10 cellular contexts compared by ENCODE assay signal in genomic region chr18:46260016-46260878, GRCh38.
DNase-seq lines count a peak whose midpoint lies in the region; TF ChIP-seq lines count a peak whose summit lies in the region.
"Had no signal": no experiment of that assay in that cellular context is flagged by ENCODE, and none has a peak within 500 bp of the region (broad histone marks: within the 10 kb centered on the region; RNA-seq: fewer than 3 reads in every experiment).

No MANE protein-coding gene starts in this region.

- DNase-seq in AG10803 (ENCODE audit: low read depth): peak; percentile 84
- peak; percentile 95 for DNase-seq in M059J (ENCODE audit: low read depth)
- DNase-seq in epithelial cell of prostate (ENCODE audit: low read depth, low spot score): no peak
- DNase-seq in nephron progenitor cell: no peak
- no peak for DNase-seq in NCI-H1092 (lab: John Stamatoyannopoulos, UW)
- no peak for DNase-seq in spleen
- DNase-seq in NCI-H146 treated with DMSO at 0.1 percent for 48 hours (lab: John Stamatoyannopoulos, UW; ENCODE audit: unreplicated experiment): no peak
- no peak for DNase-seq in adrenal gland
- DNase-seq: activated CD8-positive, alpha-beta memory T cell treated with anti-CD3 and anti-CD28 coated beads for 24 hours; cortex of kidney had no signal

- no peaks in the 10 kb centered on the region for H3K9me3 Mint-ChIP-seq in nephron progenitor cell

- peaks cover 11% of the 10 kb centered on the region for H3K4me1 Mint-ChIP-seq in nephron progenitor cell

- TF ChIP-seq POLR2A in spleen (IDR thresholded peaks at IDR 0.05) (no peak), adrenal gland (IDR thresholded peaks at IDR 0.05) (no peak)

- H3K36me3 ChIP-seq in spleen (peaks cover 0 to 48% (median 23%) of the 10 kb centered on the region in 6 donors), adrenal gland (replicated peaks in 1 of 2) (no peaks in the 10 kb centered on the region)

- H3K27me3 ChIP-seq in spleen (replicated peaks in 1 of 7) (no peaks in the 10 kb centered on the region), adrenal gland (no peaks in the 10 kb centered on the region)

- intact Hi-C loops in spleen (cut with DNase I; ENCODE audit: low total_unique reads): no loop called here
- intact Hi-C loops in adrenal gland (cut with DNase I): no loop called here

- TF ChIP-seq CTCF in AG10803 (conservative IDR thresholded peaks at IDR 0.05; ENCODE audit: low read length) (no peak), nephron progenitor cell (IDR thresholded peaks at IDR 0.05) (no peak), spleen (IDR thresholded peaks at IDR 0.05 in 8 of 11, conservative IDR thresholded peaks at IDR 0.05 in 3 of 11) (no peak), adrenal gland (IDR thresholded peaks at IDR 0.05) (no peak)

- peak overlapping the region; percentile 9 for H3K27ac Mint-ChIP-seq in nephron progenitor cell

- H3K4me1 ChIP-seq in spleen: peaks cover 0 to 29% (median 4%) of the 10 kb centered on the region in 6 donors
- no peaks in the 10 kb centered on the region for H3K4me1 ChIP-seq in adrenal gland (replicated peaks in 1 of 2)

- H3K9me3 ChIP-seq in spleen: no peaks in the 10 kb centered on the region
- no peaks in the 10 kb centered on the region for H3K9me3 ChIP-seq in adrenal gland (replicated peaks in 1 of 3)

- H3K27ac ChIP-seq in epithelial cell of prostate (peak overlapping the region; percentile 76), spleen (no peak overlapping the region), adrenal gland (no peak overlapping the region)

- H3K27me3 Mint-ChIP-seq in nephron progenitor cell (ENCODE audit: low read depth, poor library complexity): peaks cover 3% of the 10 kb centered on the region

- no peak overlapping the region for H3K4me3 Mint-ChIP-seq in nephron progenitor cell

- H3K36me3 Mint-ChIP-seq in nephron progenitor cell (ENCODE audit: low read depth): peaks cover 40% of the 10 kb centered on the region

- WGBS in spleen, 5 donors: 90 to 96% (median 93%) methylated on average over 4 of the region's 4 CpGs
- 87 to 93% (median 88%) methylated on average over 4 of the region's 4 CpGs for WGBS in adrenal gland, 4 donors

- H3K4me3 ChIP-seq in AG10803 (ENCODE audit: low read length): no peak overlapping the region
- no peak overlapping the region for H3K4me3 ChIP-seq in spleen
- H3K4me3 ChIP-seq in adrenal gland: no peak overlapping the region

Comparison
In these comparisons a context has a peak if more than half of its experiments do, and no peak if none do; other contexts are left out.
1. DNase-seq: peak in AG10803 (single experiment) and M059J (single experiment); none in epithelial cell of prostate (single experiment), nephron progenitor cell (single experiment), NCI-H1092 (single experiment), spleen (single experiment), NCI-H146 treated with DMSO at 0.1 percent for 48 hours (single experiment) and adrenal gland (0 of 7).